ENCODE assay signal across 1 cellular context in genomic region chr1:154940213-154940879, GRCh38.
TF ChIP-seq lines count a peak whose summit lies in the region.

No MANE protein-coding gene starts in this region.

TF ChIP-seq in HEK293, 187 proteins besides CTCF, POLR2A, EP300 and RAD21 (continued from another document):
- TF ChIP-seq ZNF513 (tag by site-specific recombination; IDR thresholded peaks at IDR 0.05) = no peak
- TF ChIP-seq, protein P1, sequence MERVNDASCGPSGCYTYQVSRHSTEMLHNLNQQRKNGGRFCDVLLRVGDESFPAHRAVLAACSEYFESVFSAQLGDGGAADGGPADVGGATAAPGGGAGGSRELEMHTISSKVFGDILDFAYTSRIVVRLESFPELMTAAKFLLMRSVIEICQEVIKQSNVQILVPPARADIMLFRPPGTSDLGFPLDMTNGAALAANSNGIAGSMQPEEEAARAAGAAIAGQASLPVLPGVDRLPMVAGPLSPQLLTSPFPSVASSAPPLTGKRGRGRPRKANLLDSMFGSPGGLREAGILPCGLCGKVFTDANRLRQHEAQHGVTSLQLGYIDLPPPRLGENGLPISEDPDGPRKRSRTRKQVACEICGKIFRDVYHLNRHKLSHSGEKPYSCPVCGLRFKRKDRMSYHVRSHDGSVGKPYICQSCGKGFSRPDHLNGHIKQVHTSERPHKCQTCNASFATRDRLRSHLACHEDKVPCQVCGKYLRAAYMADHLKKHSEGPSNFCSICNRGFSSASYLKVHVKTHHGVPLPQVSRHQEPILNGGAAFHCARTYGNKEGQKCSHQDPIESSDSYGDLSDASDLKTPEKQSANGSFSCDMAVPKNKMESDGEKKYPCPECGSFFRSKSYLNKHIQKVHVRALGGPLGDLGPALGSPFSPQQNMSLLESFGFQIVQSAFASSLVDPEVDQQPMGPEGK (tag by site-specific recombination; IDR thresholded peaks at IDR 0.05) = 0 out of 2 replicates have a peak, but pooled peaks have one; percentile 9
